Comparison of ENCODE assay signal across 27 cellular contexts in the genomic region with DNA sequence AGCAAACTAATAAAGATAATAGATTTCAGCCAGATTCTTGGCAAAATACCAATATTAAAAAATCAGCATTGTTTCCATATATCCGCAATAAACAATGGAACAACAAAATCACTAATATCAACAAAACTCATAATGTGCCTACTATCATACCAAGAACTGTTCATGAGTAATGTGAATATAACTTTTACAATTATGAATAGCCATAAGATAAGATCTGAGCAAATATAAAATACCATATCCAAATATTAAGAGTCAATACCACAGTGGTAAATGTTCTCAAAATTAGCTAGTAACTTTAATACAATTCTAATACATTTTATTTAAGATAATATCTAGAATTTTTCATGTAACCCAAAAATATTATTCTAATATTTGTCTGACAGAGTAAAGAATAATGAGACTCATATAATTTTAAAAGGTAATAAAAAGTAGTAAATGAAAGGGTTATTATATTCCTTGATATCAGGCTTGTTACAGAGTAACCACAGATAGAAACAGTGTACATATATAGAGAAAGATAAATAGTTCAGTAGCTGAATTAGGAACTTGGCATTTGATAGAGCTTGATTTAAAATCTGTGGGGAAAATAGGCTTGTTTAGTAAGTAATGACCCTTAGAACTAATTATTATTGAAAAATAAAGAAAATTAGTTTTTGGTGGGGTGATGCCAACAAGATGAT.
"Had no signal": no experiment of that assay in that cellular context is flagged by ENCODE, and none has a peak within 500 bp of the region (broad histone marks: within the 10 kb centered on the region; RNA-seq: fewer than 3 reads in every experiment).

No MANE protein-coding gene starts in this region.

- H3K4me3 ChIP-seq: left ventricle myocardium inferior, lung, ovary, prostate gland, skin epidermis, spleen, suprapubic skin, thoracic aorta, tibial artery, upper lobe of right lung had no signal

- H3K27ac Mint-ChIP-seq: immature natural killer cell; mesothelial cell of epicardium; naive B cell; natural killer cell; stimulated activated effector memory CD8-positive, alpha-beta T cell treated with anti-CD3 and anti-CD28 coated beads, Interleukin-12 subunit alpha, Interleukin-12 subunit beta, amount 100 ng/mL, for 72 hours; stimulated activated naive CD8-positive, alpha-beta T cell treated with anti-CD3 and anti-CD28 coated beads, Interleukin-15, Interleukin-2, amounts not matched to agents 100 ng/mL and 50 ng/mL, for 24 hours had no signal

- FAIRE-seq: islet of Langerhans, urothelium cell line had no signal

- DNase-seq: hypothalamus; immature natural killer cell; left ventricle myocardium inferior; mesendoderm; naive B cell; natural killer cell; ovary; posterior cingulate gyrus; retina; right cardiac atrium; spleen; stimulated activated CD4-positive, alpha-beta T cell treated with anti-CD3 and anti-CD28 coated beads, Interleukin-4, amount 100 ng/mL, for 24 hours; stimulated activated naive CD4-positive, alpha-beta T cell; tibial artery; trophoblast cell; upper lobe of right lung had no signal

- H3K4me3 Mint-ChIP-seq: immature natural killer cell; mesothelial cell of epicardium; naive B cell; natural killer cell; stimulated activated effector memory CD8-positive, alpha-beta T cell treated with anti-CD3 and anti-CD28 coated beads, Interleukin-12 subunit alpha, Interleukin-12 subunit beta, amount 100 ng/mL, for 72 hours; stimulated activated naive CD8-positive, alpha-beta T cell treated with anti-CD3 and anti-CD28 coated beads, Interleukin-15, Interleukin-2, amounts not matched to agents 100 ng/mL and 50 ng/mL, for 24 hours had no signal

- ATAC-seq: natural killer cell; right cardiac atrium; sciatic nerve; stimulated activated effector memory CD8-positive, alpha-beta T cell treated with anti-CD3 and anti-CD28 coated beads, Interleukin-12 subunit alpha, Interleukin-12 subunit beta, amount 100 ng/mL, for 72 hours; upper lobe of right lung had no signal

- H3K9me3 Mint-ChIP-seq: stimulated activated naive CD8-positive, alpha-beta T cell treated with anti-CD3 and anti-CD28 coated beads, Interleukin-15, Interleukin-2, amounts not matched to agents 100 ng/mL and 50 ng/mL, for 24 hours had no signal

- H3K4me1 ChIP-seq: left ventricle myocardium inferior, prostate gland, spleen, suprapubic skin, tibial artery, upper lobe of right lung had no signal

- H3K36me3 Mint-ChIP-seq: immature natural killer cell; mesothelial cell of epicardium; naive B cell; natural killer cell; stimulated activated effector memory CD8-positive, alpha-beta T cell treated with anti-CD3 and anti-CD28 coated beads, Interleukin-12 subunit alpha, Interleukin-12 subunit beta, amount 100 ng/mL, for 72 hours had no signal

- H3K27me3 Mint-ChIP-seq: stimulated activated naive CD8-positive, alpha-beta T cell treated with anti-CD3 and anti-CD28 coated beads, Interleukin-15, Interleukin-2, amounts not matched to agents 100 ng/mL and 50 ng/mL, for 24 hours had no signal

- H3K4me1 Mint-ChIP-seq: immature natural killer cell; naive B cell; natural killer cell; stimulated activated effector memory CD8-positive, alpha-beta T cell treated with anti-CD3 and anti-CD28 coated beads, Interleukin-12 subunit alpha, Interleukin-12 subunit beta, amount 100 ng/mL, for 72 hours had no signal

- H3K36me3 ChIP-seq: left ventricle myocardium inferior, ovary, prostate gland, spleen, suprapubic skin, thoracic aorta, tibial artery, upper lobe of right lung had no signal

- H3K27ac ChIP-seq: left ventricle myocardium inferior, ovary, prostate gland, skin epidermis, spleen, suprapubic skin, thoracic aorta, tibial artery, upper lobe of right lung had no signal

- H3K27me3 ChIP-seq: ovary, spleen, suprapubic skin, tibial artery, upper lobe of right lung had no signal

- H3K9me3 ChIP-seq: ovary, prostate gland, spleen, suprapubic skin, thoracic aorta, tibial artery, upper lobe of right lung had no signal
